ENCODE assay signal across 8 cellular contexts in genomic region chr11:65719887-65720236, GRCh38. TPM values are rescaled to one million over a fixed set of nuclear protein-coding genes. Genes with fewer than 3 reads are reported as not detected.
DNase-seq lines count a peak whose midpoint lies in the region; ATAC-seq and TF ChIP-seq lines count a peak whose summit lies in the region.

No MANE protein-coding gene starts in this region.

- H3K27me3 ChIP-seq in AG04450 (ENCODE audit: control insufficient read depth, insufficient read depth, low read length) (no peaks in the 10 kb centered on the region), ovary (no peaks in the 10 kb centered on the region)

- no peak for TF ChIP-seq CTCF in AG04450 (IDR thresholded peaks at IDR 0.05; ENCODE audit: low read depth, low read length)
- no peak for TF ChIP-seq CTCF in activated CD8-positive, alpha-beta T cell treated with anti-CD3 and anti-CD28 coated beads for 36 hours (IDR thresholded peaks at IDR 0.05)
- TF ChIP-seq CTCF in foreskin fibroblast (IDR thresholded peaks at IDR 0.05; ENCODE audit: low read depth, low read length): no peak
- no peak for TF ChIP-seq CTCF in ovary (IDR thresholded peaks at IDR 0.05)

- H3K27ac Mint-ChIP-seq in activated CD8-positive, alpha-beta T cell treated with anti-CD3 and anti-CD28 coated beads for 36 hours: peak overlapping the region; percentile 96

- H3K4me3 ChIP-seq in AG04450 (ENCODE audit: low read depth, low read length): peak overlapping the region; percentile 87
- H3K4me3 ChIP-seq in foreskin fibroblast (ENCODE audit: low read depth in 1 of 2, low read length in 2 of 2): peak overlapping the region; percentile 78 to 86
- peak overlapping the region; percentile 69 for H3K4me3 ChIP-seq in ovary

- TF ChIP-seq EP300 in ovary (IDR thresholded peaks at IDR 0.05): no peak

- peaks cover 22% of the 10 kb centered on the region for H3K4me1 Mint-ChIP-seq in activated CD8-positive, alpha-beta T cell treated with anti-CD3 and anti-CD28 coated beads for 36 hours (ENCODE audit: low read depth)

- WGBS in ovary, 3 donors: 0 to 2% (median 1%) methylated on average over 16 of the region's 16 CpGs

- intact Hi-C loops in activated CD8-positive, alpha-beta T cell treated with anti-CD3 and anti-CD28 coated beads for 36 hours (cut with micrococcal nuclease): no loop called here
- intact Hi-C loops in ovary (cut with DNase I): loop anchor here in 1 of 4 donors (10.0 kb wide), 2 partner anchors 95 to 265 kb away; no protein-coding TSS in a partner anchor

- DNase-seq in AG04450 (ENCODE audit: low read depth, low spot score): no peak
- peak; percentile 44 for DNase-seq in HuH-7.5 (ENCODE audit: low spot score)
- DNase-seq in activated CD8-positive, alpha-beta T cell treated with anti-CD3 and anti-CD28 coated beads for 36 hours: peak; percentile 53
- DNase-seq in foreskin fibroblast: peak; percentile 36 to 72
- peak; percentile 32 to 70 (median 49) for DNase-seq in ovary
- no peak for DNase-seq in stimulated activated naive CD4-positive, alpha-beta T cell (lab: John Stamatoyannopoulos, UW)
- no peak for DNase-seq in hippocampal formation (lab: John Stamatoyannopoulos, UW)

- H3K4me3 Mint-ChIP-seq in activated CD8-positive, alpha-beta T cell treated with anti-CD3 and anti-CD28 coated beads for 36 hours: peak overlapping the region; percentile 88

- H3K36me3 ChIP-seq in ovary: no peaks in the 10 kb centered on the region

- peak; percentile 15 for ATAC-seq in GM19372 (IDR thresholded peaks at IDR 0.05; ENCODE audit: low read depth, unreplicated experiment)
- peak; percentile 20 for ATAC-seq in activated CD8-positive, alpha-beta T cell treated with anti-CD3 and anti-CD28 coated beads for 36 hours

- peaks cover 3% of the 10 kb centered on the region for H3K4me1 ChIP-seq in ovary (ENCODE audit: insufficient read depth)

- POLR2A ChIA-PET in AG04450 (lab: Yijun Ruan, JAX): interaction anchor here (0.6 to 2.4 kb wide), 7 partner anchors 8 to 171 kb away, joined by 3 to 19 read pairs (median 3); partner anchors contain the start of genes CCDC85B, EHBP1L1, KAT5 and MUS81
- POLR2A ChIA-PET in activated CD8-positive, alpha-beta T cell treated with anti-CD3 and anti-CD28 coated beads for 36 hours (lab: Charles Lee): interaction anchor here (0.7 to 4.2 kb wide), 20 partner anchors 8 to 169 kb away, joined by 3 to 22 read pairs (median 3); partner anchors contain the start of genes FIBP, KAT5 and MUS81

- peaks cover 47% of the 10 kb centered on the region for H3K36me3 Mint-ChIP-seq in activated CD8-positive, alpha-beta T cell treated with anti-CD3 and anti-CD28 coated beads for 36 hours (ENCODE audit: low read depth)

- CTCF ChIA-PET in AG04450 (lab: Charles Lee): interaction anchor here (0.8 to 1.7 kb wide), 6 partner anchors 9 to 165 kb away, joined by 3 to 9 read pairs (median 6); partner anchors contain the start of gene KAT5
- CTCF ChIA-PET in activated CD8-positive, alpha-beta T cell treated with anti-CD3 and anti-CD28 coated beads for 36 hours (lab: Charles Lee): interaction anchor here (0.7 to 5.4 kb wide), 11 partner anchors 8 to 325 kb away, joined by 3 to 36 read pairs (median 6); partner anchors contain the start of genes KAT5, MUS81 and SNX32

- no peaks in the 10 kb centered on the region for H3K27me3 Mint-ChIP-seq in activated CD8-positive, alpha-beta T cell treated with anti-CD3 and anti-CD28 coated beads for 36 hours

- H3K27ac ChIP-seq in AG04450 (ENCODE audit: low read depth, low read length): peak overlapping the region; percentile 52
- peak overlapping the region; percentile 36 to 92 for H3K27ac ChIP-seq in ovary

- no peak for TF ChIP-seq POLR2A in ovary (IDR thresholded peaks at IDR 0.05)

- H3K9me3 Mint-ChIP-seq in activated CD8-positive, alpha-beta T cell treated with anti-CD3 and anti-CD28 coated beads for 36 hours: no peaks in the 10 kb centered on the region

- no peaks in the 10 kb centered on the region; the same call in 1 of the 2 replicates for H3K9me3 ChIP-seq in AG04450 (ENCODE audit: control insufficient read depth, insufficient read depth, low read length)
- no peaks in the 10 kb centered on the region for H3K9me3 ChIP-seq in ovary

RNA-seq across cellular contexts. Expression of gene RNASEH2C, which starts 0.7 kb away (rescaled TPM):
- 14.2 and 20.8 TPM in 2 replicates for polyA plus RNA-seq in AG04450 (2011; rRNA removed)
- 7.5 and 8.2 TPM in 2 replicates for polyA minus RNA-seq in AG04450 (2011; rRNA and poly(A)+ RNA removed)
- 100 to 1,000 TPM; 101 to 109 TPM for total RNA-seq in activated CD8-positive, alpha-beta T cell treated with anti-CD3 and anti-CD28 coated beads for 36 hours
- 100 to 1,000 TPM in 1 of 7 donors, 10 to 100 TPM in 6; 42.5 to 154 (median 49.7) TPM for total RNA-seq in ovary
- polyA plus RNA-seq in ovary: 10 to 100 TPM; 17.9 to 67.2 TPM

RNA-seq across cellular contexts. Expression of gene KAT5, which starts 7.8 kb away (rescaled TPM):
- 22.6 and 26.1 TPM in 2 replicates for polyA plus RNA-seq in AG04450 (2011; rRNA removed)
- 47.3 and 48.8 TPM in 2 replicates for polyA minus RNA-seq in AG04450 (2011; rRNA and poly(A)+ RNA removed)
- total RNA-seq in activated CD8-positive, alpha-beta T cell treated with anti-CD3 and anti-CD28 coated beads for 36 hours: 10 to 100 TPM; 67.7 to 71.8 TPM
- total RNA-seq in ovary: 100 to 1,000 TPM in 1 of 7 donors, 10 to 100 TPM in 6; 64.5 to 110 (median 78.2) TPM
- polyA plus RNA-seq in ovary: 10 to 100 TPM; 56.1 to 67.0 TPM

RNA-seq across cellular contexts. Expression of gene RELA, which starts 57.1 kb away (rescaled TPM):
- polyA plus RNA-seq in AG04450 (2011; rRNA removed) (23.4 and 26.7 TPM in 2 replicates), ovary (10 to 100 TPM; 52.0 to 55.0 TPM)
- polyA minus RNA-seq in AG04450 (2011; rRNA and poly(A)+ RNA removed): 28.0 and 41.4 TPM in 2 replicates
- total RNA-seq in activated CD8-positive, alpha-beta T cell treated with anti-CD3 and anti-CD28 coated beads for 36 hours: 10 to 100 TPM; 65.6 to 72.5 TPM
- total RNA-seq in ovary: 100 to 1,000 TPM in 1 of 7 donors, 10 to 100 TPM in 6; 50.8 to 102 (median 91.6) TPM

Comparison
In these comparisons a context has a peak if more than half of its experiments do, and no peak if none do; other contexts are left out.
1. DNase-seq: peak in HuH-7.5 (single experiment), activated CD8-positive, alpha-beta T cell treated with anti-CD3 and anti-CD28 coated beads for 36 hours (single experiment), foreskin fibroblast (2 of 2) and ovary (5 of 5); none in AG04450 (single experiment), stimulated activated naive CD4-positive, alpha-beta T cell (0 of 6) and hippocampal formation (0 of 2).
2. Peak in every context shown above with its lines, with median percentiles within 50 percentile points of each other: H3K4me3 ChIP-seq.